9 cellular contexts compared by ENCODE assay signal in genomic region chr2:206989306-206989705, GRCh38. TPM values are rescaled to one million over a fixed set of nuclear protein-coding genes. Genes with fewer than 3 reads are reported as not detected.
DNase-seq lines count a peak whose midpoint lies in the region; ATAC-seq and TF ChIP-seq lines count a peak whose summit lies in the region.
"Had no signal": no experiment of that assay in that cellular context is flagged by ENCODE, and none has a peak within 500 bp of the region (broad histone marks: within the 10 kb centered on the region; RNA-seq: fewer than 3 reads in every experiment).

No MANE protein-coding gene starts in this region.

- H3K27ac ChIP-seq in OCI-LY7 (ENCODE audit: low read depth, low read length, poor library complexity, severe bottlenecking) = no peak overlapping the region

- H3K4me1 Mint-ChIP-seq in naive thymus-derived CD8-positive, alpha-beta T cell = peaks cover 11 to 21% (median 20%) of the 10 kb centered on the region in 4 donors

- peak overlapping the region in 7 of 10 donors; percentile 0 to 86 (median 58) for H3K27ac Mint-ChIP-seq in naive thymus-derived CD8-positive, alpha-beta T cell

- no TSS peak for BruUV-seq in OCI-LY7 (replicated peaks; lab: Mats Ljungman, UMichigan)

- POLR2A ChIA-PET in OCI-LY7 (lab: Charles Lee) = no interaction called here
- POLR2A ChIA-PET in naive thymus-derived CD8-positive, alpha-beta T cell (lab: Charles Lee) = no interaction called here

- no peaks in the 10 kb centered on the region for H3K9me2 ChIP-seq in OCI-LY7 (ENCODE audit: insufficient read depth, low read length)

- H4K20me1 ChIP-seq in OCI-LY7 (ENCODE audit: insufficient read depth, low read length) = no peaks in the 10 kb centered on the region

- H3K27me3 Mint-ChIP-seq in naive thymus-derived CD8-positive, alpha-beta T cell = peaks cover 0 to 4% (median 0%) of the 10 kb centered on the region in 5 donors

- H3K79me2 ChIP-seq in OCI-LY7 (ENCODE audit: insufficient read depth, low read depth, low read length) = no peaks in the 10 kb centered on the region

- CTCF ChIA-PET in OCI-LY7 (lab: Charles Lee; ENCODE audit: unreplicated experiment) = no interaction called here

- H3K9me3 ChIP-seq in OCI-LY7 (ENCODE audit: low read length) = no peaks in the 10 kb centered on the region

- H3K4me2 ChIP-seq in OCI-LY7 (ENCODE audit: low read length) = no peak overlapping the region

- TF ChIP-seq CTCF in GM13977 (IDR thresholded peaks at IDR 0.05; ENCODE audit: extremely low read depth, insufficient read depth, missing control alignments) (peak; percentile 88), OCI-LY7 (conservative IDR thresholded peaks at IDR 0.05; ENCODE audit: low read length) (peak; percentile 82)

- H3K4me3 Mint-ChIP-seq in naive thymus-derived CD8-positive, alpha-beta T cell = peak overlapping the region in 4 of 10 donors; percentile 15 to 60 (median 48)

- ATAC-seq in HG02870 (IDR thresholded peaks at IDR 0.05; ENCODE audit: unreplicated experiment) = peak; percentile 80
- ATAC-seq in naive thymus-derived CD8-positive, alpha-beta T cell = peak; percentile 14 to 44

- no peak overlapping the region for H2AFZ ChIP-seq in OCI-LY7 (ENCODE audit: low read length)

- no peaks in the 10 kb centered on the region for H3K9me3 Mint-ChIP-seq in naive thymus-derived CD8-positive, alpha-beta T cell

- H3K4me3 ChIP-seq in OCI-LY7 (ENCODE audit: low read depth, low read length, poor library complexity, severe bottlenecking) = no peak overlapping the region

- no peaks in the 10 kb centered on the region for H3K36me3 Mint-ChIP-seq in naive thymus-derived CD8-positive, alpha-beta T cell

- in situ Hi-C loops in GM13977 (cut with MboI; ENCODE audit: low pct_unique_long_range_greater_than_20kb, low sequenced_read_pairs, unreplicated experiment) = loop anchor here (10.0 kb wide), 1 partner anchor 485 kb away; no protein-coding TSS in a partner anchor

- H3K4me1 ChIP-seq in OCI-LY7 (ENCODE audit: insufficient read depth, low read length, poor library complexity, severe bottlenecking) = no peaks in the 10 kb centered on the region

- intact Hi-C loops in OCI-LY7 (cut with micrococcal nuclease; ENCODE audit: unreplicated experiment) = loop anchor here (10.0 kb wide), 1 partner anchor 485 kb away; no protein-coding TSS in a partner anchor

- H3K36me3 ChIP-seq in OCI-LY7 (ENCODE audit: insufficient read depth, low read length) = no peaks in the 10 kb centered on the region

- peak; percentile 40 for DNase-seq in CD1c-positive myeloid dendritic cell (ENCODE audit: extremely low spot score)
- DNase-seq in GM13977 (ENCODE audit: low spot score) = peak; percentile 37
- DNase-seq in OCI-LY7 (ENCODE audit: low spot score) = peak; percentile 30
- peak; percentile 30 to 58 for DNase-seq in dermis microvascular lymphatic vessel endothelial cell (ENCODE audit: low read depth in 2 of 2)
- DNase-seq in naive thymus-derived CD8-positive, alpha-beta T cell = peak in 2 of 10 donors; percentile 1 to 2
- DNase-seq in NCI-H1048 (lab: John Stamatoyannopoulos, UW) = no peak
- DNase-seq in 8988T = no peak

RNA-seq across cellular contexts. Expression of gene CPO, which starts 50.0 kb away (rescaled TPM):
- not detected in 2 replicates for total RNA-seq in OCI-LY7 (2014; rRNA removed; shearing (Covaris generic))
- total RNA-seq in OCI-LY7 (2022) (not detected in 2 replicates), dermis microvascular lymphatic vessel endothelial cell (not detected in 2 replicates)
- total RNA-seq in naive thymus-derived CD8-positive, alpha-beta T cell = not detected
- polyA plus RNA-seq in naive thymus-derived CD8-positive, alpha-beta T cell = not detected
- total RNA-seq: T-helper 1 cell treated with Interleukin-12 subunit alpha and Interleukin-12 subunit beta and Interleukin-4 antibody, amounts not matched to agents 30 ng/mL and 1 ng/mL, for 36 hours had no signal

Comparison
In these comparisons a context has a peak if more than half of its experiments do, and no peak if none do; other contexts are left out.
1. DNase-seq: peak in CD1c-positive myeloid dendritic cell (single experiment), GM13977 (single experiment), OCI-LY7 (single experiment) and dermis microvascular lymphatic vessel endothelial cell (2 of 2); none in NCI-H1048 (single experiment) and 8988T (single experiment).